Comparison of ENCODE assay signal across 1 cellular context in the genomic region with DNA sequence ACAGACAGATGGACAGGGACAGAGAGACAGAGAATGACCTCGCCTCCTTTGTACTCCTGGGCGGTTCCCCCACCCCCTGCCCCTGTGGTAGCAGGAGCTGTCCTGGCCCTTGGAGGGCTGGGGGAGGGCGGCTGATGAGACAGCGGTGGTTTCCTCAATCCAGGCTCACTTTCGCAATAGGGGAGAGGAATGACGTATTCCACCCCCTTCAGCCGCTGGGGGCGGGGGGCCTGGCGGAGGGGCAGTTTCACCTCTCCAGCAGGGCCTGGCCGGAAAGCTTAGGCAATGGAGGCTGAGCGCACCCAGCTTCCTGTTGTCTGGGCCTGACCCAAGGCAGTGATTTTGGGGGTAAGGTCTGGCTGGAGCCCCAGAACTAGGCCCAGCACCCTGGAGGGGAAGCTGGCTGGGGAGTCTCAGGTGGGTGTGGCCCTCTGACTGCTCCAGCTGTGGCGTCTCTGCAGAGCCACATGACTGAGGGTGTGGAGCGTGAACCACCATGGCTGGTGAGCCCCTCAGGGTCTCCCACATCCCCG.
TF ChIP-seq lines count a peak whose summit lies in the region.

No MANE protein-coding gene starts in this region.

TF ChIP-seq in HepG2, 621 proteins besides CTCF, POLR2A, EP300 and RAD21 (continued from another document and continues in another):
- TF ChIP-seq, protein P1, sequence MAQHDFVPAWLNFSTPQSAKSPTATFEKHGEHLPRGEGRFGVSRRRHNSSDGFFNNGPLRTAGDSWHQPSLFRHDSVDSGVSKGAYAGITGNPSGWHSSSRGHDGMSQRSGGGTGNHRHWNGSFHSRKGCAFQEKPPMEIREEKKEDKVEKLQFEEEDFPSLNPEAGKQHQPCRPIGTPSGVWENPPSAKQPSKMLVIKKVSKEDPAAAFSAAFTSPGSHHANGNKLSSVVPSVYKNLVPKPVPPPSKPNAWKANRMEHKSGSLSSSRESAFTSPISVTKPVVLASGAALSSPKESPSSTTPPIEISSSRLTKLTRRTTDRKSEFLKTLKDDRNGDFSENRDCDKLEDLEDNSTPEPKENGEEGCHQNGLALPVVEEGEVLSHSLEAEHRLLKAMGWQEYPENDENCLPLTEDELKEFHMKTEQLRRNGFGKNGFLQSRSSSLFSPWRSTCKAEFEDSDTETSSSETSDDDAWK (CRISPR knock-in tag; IDR thresholded peaks at IDR 0.05): no peak
- TF ChIP-seq ZNF747 (CRISPR knock-in tag; IDR thresholded peaks at IDR 0.05; ENCODE audit: borderline replicate concordance): no peak
- no peak for TF ChIP-seq DMAP1 (CRISPR knock-in tag; IDR thresholded peaks at IDR 0.05)
- 0 out of 2 replicates have a peak, but pooled peaks have one; percentile 16 for TF ChIP-seq ZKSCAN8 (CRISPR knock-in tag; IDR thresholded peaks at IDR 0.05; ENCODE audit: borderline replicate concordance)
- TF ChIP-seq ISX (CRISPR knock-in tag; conservative IDR thresholded peaks at IDR 0.05): no peak
- TF ChIP-seq, protein P2, sequence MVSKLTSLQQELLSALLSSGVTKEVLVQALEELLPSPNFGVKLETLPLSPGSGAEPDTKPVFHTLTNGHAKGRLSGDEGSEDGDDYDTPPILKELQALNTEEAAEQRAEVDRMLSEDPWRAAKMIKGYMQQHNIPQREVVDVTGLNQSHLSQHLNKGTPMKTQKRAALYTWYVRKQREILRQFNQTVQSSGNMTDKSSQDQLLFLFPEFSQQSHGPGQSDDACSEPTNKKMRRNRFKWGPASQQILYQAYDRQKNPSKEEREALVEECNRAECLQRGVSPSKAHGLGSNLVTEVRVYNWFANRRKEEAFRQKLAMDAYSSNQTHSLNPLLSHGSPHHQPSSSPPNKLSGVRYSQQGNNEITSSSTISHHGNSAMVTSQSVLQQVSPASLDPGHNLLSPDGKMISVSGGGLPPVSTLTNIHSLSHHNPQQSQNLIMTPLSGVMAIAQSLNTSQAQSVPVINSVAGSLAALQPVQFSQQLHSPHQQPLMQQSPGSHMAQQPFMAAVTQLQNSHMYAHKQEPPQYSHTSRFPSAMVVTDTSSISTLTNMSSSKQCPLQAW (CRISPR knock-in tag; IDR thresholded peaks at IDR 0.05): no peak
- TF ChIP-seq, protein P3, sequence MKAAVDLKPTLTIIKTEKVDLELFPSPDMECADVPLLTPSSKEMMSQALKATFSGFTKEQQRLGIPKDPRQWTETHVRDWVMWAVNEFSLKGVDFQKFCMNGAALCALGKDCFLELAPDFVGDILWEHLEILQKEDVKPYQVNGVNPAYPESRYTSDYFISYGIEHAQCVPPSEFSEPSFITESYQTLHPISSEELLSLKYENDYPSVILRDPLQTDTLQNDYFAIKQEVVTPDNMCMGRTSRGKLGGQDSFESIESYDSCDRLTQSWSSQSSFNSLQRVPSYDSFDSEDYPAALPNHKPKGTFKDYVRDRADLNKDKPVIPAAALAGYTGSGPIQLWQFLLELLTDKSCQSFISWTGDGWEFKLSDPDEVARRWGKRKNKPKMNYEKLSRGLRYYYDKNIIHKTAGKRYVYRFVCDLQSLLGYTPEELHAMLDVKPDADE (CRISPR knock-in tag; IDR thresholded peaks at IDR 0.05): no peak
- TF ChIP-seq, protein P4, sequence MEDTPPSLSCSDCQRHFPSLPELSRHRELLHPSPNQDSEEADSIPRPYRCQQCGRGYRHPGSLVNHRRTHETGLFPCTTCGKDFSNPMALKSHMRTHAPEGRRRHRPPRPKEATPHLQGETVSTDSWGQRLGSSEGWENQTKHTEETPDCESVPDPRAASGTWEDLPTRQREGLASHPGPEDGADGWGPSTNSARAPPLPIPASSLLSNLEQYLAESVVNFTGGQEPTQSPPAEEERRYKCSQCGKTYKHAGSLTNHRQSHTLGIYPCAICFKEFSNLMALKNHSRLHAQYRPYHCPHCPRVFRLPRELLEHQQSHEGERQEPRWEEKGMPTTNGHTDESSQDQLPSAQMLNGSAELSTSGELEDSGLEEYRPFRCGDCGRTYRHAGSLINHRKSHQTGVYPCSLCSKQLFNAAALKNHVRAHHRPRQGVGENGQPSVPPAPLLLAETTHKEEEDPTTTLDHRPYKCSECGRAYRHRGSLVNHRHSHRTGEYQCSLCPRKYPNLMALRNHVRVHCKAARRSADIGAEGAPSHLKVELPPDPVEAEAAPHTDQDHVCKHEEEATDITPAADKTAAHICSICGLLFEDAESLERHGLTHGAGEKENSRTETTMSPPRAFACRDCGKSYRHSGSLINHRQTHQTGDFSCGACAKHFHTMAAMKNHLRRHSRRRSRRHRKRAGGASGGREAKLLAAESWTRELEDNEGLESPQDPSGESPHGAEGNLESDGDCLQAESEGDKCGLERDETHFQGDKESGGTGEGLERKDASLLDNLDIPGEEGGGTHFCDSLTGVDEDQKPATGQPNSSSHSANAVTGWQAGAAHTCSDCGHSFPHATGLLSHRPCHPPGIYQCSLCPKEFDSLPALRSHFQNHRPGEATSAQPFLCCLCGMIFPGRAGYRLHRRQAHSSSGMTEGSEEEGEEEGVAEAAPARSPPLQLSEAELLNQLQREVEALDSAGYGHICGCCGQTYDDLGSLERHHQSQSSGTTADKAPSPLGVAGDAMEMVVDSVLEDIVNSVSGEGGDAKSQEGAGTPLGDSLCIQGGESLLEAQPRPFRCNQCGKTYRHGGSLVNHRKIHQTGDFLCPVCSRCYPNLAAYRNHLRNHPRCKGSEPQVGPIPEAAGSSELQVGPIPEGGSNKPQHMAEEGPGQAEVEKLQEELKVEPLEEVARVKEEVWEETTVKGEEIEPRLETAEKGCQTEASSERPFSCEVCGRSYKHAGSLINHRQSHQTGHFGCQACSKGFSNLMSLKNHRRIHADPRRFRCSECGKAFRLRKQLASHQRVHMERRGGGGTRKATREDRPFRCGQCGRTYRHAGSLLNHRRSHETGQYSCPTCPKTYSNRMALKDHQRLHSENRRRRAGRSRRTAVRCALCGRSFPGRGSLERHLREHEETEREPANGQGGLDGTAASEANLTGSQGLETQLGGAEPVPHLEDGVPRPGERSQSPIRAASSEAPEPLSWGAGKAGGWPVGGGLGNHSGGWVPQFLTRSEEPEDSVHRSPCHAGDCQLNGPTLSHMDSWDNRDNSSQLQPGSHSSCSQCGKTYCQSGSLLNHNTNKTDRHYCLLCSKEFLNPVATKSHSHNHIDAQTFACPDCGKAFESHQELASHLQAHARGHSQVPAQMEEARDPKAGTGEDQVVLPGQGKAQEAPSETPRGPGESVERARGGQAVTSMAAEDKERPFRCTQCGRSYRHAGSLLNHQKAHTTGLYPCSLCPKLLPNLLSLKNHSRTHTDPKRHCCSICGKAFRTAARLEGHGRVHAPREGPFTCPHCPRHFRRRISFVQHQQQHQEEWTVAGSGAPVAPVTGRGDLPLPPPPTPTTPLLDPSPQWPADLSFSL (CRISPR knock-in tag; IDR thresholded peaks at IDR 0.05): no peak
- TF ChIP-seq FOXM1 (CRISPR knock-in tag; IDR thresholded peaks at IDR 0.05): no peak
- TF ChIP-seq, protein P5, sequence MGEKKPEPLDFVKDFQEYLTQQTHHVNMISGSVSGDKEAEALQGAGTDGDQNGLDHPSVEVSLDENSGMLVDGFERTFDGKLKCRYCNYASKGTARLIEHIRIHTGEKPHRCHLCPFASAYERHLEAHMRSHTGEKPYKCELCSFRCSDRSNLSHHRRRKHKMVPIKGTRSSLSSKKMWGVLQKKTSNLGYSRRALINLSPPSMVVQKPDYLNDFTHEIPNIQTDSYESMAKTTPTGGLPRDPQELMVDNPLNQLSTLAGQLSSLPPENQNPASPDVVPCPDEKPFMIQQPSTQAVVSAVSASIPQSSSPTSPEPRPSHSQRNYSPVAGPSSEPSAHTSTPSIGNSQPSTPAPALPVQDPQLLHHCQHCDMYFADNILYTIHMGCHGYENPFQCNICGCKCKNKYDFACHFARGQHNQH (CRISPR knock-in tag; IDR thresholded peaks at IDR 0.05): no peak
- TF ChIP-seq ELF4 (CRISPR knock-in tag; IDR thresholded peaks at IDR 0.05; ENCODE audit: borderline replicate concordance): no peak
- no peak for TF ChIP-seq ZNF235 (CRISPR knock-in tag; IDR thresholded peaks at IDR 0.05; ENCODE audit: borderline replicate concordance)
- TF ChIP-seq, protein P6, sequence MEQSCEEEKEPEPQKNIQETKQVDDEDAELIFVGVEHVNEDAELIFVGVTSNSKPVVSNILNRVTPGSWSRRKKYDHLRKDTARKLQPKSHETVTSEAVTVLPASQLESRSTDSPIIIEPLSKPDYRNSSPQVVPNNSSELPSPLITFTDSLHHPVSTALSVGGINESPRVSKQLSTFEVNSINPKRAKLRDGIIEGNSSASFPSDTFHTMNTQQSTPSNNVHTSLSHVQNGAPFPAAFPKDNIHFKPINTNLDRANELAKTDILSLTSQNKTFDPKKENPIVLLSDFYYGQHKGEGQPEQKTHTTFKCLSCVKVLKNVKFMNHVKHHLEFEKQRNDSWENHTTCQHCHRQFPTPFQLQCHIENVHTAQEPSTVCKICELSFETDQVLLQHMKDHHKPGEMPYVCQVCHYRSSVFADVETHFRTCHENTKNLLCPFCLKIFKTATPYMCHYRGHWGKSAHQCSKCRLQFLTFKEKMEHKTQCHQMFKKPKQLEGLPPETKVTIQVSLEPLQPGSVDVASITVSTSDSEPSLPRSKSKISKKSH (CRISPR knock-in tag; IDR thresholded peaks at IDR 0.05; ENCODE audit: borderline replicate concordance): no peak
- TF ChIP-seq, protein P7, sequence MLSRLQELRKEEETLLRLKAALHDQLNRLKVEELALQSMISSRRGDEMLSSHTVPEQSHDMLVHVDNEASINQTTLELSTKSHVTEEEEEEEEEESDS (CRISPR knock-in tag; IDR thresholded peaks at IDR 0.05; ENCODE audit: borderline replicate concordance): no peak
- TF ChIP-seq ZNF792 (CRISPR knock-in tag; IDR thresholded peaks at IDR 0.05): no peak
- no peak for TF ChIP-seq ZNF598 (CRISPR knock-in tag; IDR thresholded peaks at IDR 0.05; ENCODE audit: borderline replicate concordance)
- no peak for TF ChIP-seq JARID2 (CRISPR knock-in tag; IDR thresholded peaks at IDR 0.05; ENCODE audit: insufficient replicate concordance)
- no peak for TF ChIP-seq MEIS1 (CRISPR knock-in tag; IDR thresholded peaks at IDR 0.05; ENCODE audit: borderline replicate concordance)
- no peak for TF ChIP-seq CBX2 (IDR thresholded peaks at IDR 0.05; ENCODE audit: low read depth, low read length)
- no peak for TF ChIP-seq CBX2 (CRISPR knock-in tag; IDR thresholded peaks at IDR 0.05; ENCODE audit: low read depth)
- TF ChIP-seq ZNF17 (CRISPR knock-in tag; IDR thresholded peaks at IDR 0.05): no peak
- peak; percentile 28; the same call in 1 of the 2 replicates for TF ChIP-seq GATAD1 (CRISPR knock-in tag; IDR thresholded peaks at IDR 0.05)
- TF ChIP-seq NFE2L2 (IDR thresholded peaks at IDR 0.05; ENCODE audit: low read length): no peak
- TF ChIP-seq ZNF75D (CRISPR knock-in tag; IDR thresholded peaks at IDR 0.05; ENCODE audit: borderline replicate concordance): no peak
- TF ChIP-seq, protein P8, sequence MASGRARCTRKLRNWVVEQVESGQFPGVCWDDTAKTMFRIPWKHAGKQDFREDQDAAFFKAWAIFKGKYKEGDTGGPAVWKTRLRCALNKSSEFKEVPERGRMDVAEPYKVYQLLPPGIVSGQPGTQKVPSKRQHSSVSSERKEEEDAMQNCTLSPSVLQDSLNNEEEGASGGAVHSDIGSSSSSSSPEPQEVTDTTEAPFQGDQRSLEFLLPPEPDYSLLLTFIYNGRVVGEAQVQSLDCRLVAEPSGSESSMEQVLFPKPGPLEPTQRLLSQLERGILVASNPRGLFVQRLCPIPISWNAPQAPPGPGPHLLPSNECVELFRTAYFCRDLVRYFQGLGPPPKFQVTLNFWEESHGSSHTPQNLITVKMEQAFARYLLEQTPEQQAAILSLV (CRISPR knock-in tag; IDR thresholded peaks at IDR 0.05; ENCODE audit: borderline replicate concordance): no peak
- TF ChIP-seq DPF2 (CRISPR knock-in tag; IDR thresholded peaks at IDR 0.05; ENCODE audit: borderline replicate concordance, low read depth): no peak
- no peak for TF ChIP-seq ZNF616 (CRISPR knock-in tag; IDR thresholded peaks at IDR 0.05; ENCODE audit: low read depth)
- no peak for TF ChIP-seq TAF15 (IDR thresholded peaks at IDR 0.05; ENCODE audit: low read depth, low read length, poor library complexity, severe bottlenecking)
- TF ChIP-seq, protein P9, sequence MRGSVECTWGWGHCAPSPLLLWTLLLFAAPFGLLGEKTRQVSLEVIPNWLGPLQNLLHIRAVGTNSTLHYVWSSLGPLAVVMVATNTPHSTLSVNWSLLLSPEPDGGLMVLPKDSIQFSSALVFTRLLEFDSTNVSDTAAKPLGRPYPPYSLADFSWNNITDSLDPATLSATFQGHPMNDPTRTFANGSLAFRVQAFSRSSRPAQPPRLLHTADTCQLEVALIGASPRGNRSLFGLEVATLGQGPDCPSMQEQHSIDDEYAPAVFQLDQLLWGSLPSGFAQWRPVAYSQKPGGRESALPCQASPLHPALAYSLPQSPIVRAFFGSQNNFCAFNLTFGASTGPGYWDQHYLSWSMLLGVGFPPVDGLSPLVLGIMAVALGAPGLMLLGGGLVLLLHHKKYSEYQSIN (CRISPR knock-in tag; IDR thresholded peaks at IDR 0.05; ENCODE audit: borderline replicate concordance): no peak
- TF ChIP-seq GPN1 (CRISPR knock-in tag; IDR thresholded peaks at IDR 0.05; ENCODE audit: borderline replicate concordance): no peak
- no peak for TF ChIP-seq MTA3 (CRISPR knock-in tag; IDR thresholded peaks at IDR 0.05)
- 0 out of 2 replicates have a peak, but pooled peaks have one; percentile 15 for TF ChIP-seq ZNF205 (CRISPR knock-in tag; IDR thresholded peaks at IDR 0.05)
- TF ChIP-seq ZNF101 (CRISPR knock-in tag; IDR thresholded peaks at IDR 0.05; ENCODE audit: borderline replicate concordance, low read depth): no peak
- TF ChIP-seq, protein P10, sequence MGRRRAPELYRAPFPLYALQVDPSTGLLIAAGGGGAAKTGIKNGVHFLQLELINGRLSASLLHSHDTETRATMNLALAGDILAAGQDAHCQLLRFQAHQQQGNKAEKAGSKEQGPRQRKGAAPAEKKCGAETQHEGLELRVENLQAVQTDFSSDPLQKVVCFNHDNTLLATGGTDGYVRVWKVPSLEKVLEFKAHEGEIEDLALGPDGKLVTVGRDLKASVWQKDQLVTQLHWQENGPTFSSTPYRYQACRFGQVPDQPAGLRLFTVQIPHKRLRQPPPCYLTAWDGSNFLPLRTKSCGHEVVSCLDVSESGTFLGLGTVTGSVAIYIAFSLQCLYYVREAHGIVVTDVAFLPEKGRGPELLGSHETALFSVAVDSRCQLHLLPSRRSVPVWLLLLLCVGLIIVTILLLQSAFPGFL (CRISPR knock-in tag; IDR thresholded peaks at IDR 0.05): no peak
- TF ChIP-seq ZSCAN12 (CRISPR knock-in tag; IDR thresholded peaks at IDR 0.05): no peak
- TF ChIP-seq, protein P11, sequence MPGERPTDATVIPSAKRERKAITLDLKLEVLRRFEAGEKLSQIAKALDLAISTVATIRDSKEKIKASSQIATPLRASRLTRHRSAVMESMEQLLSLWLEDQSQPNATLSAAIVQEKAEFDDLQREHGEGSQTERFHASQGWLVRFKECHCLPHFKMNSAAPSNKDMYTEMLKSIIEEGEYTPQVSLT (CRISPR knock-in tag; IDR thresholded peaks at IDR 0.05; ENCODE audit: borderline replicate concordance, low read depth): no peak
- TF ChIP-seq ZNF430 (CRISPR knock-in tag; IDR thresholded peaks at IDR 0.05): 0 out of 2 replicates have a peak, but pooled peaks have one; percentile 10
- no peak for TF ChIP-seq ZNF775 (CRISPR knock-in tag; IDR thresholded peaks at IDR 0.05; ENCODE audit: borderline replicate concordance)
- TF ChIP-seq ZNF841 (CRISPR knock-in tag; IDR thresholded peaks at IDR 0.05; ENCODE audit: borderline replicate concordance): no peak
- TF ChIP-seq SIN3A (IDR thresholded peaks at IDR 0.05; ENCODE audit: borderline replicate concordance, low read depth, low read length): no peak; the same call in 1 of the 2 replicates
- no peak for TF ChIP-seq NKX3-1 (CRISPR knock-in tag; IDR thresholded peaks at IDR 0.05)
- TF ChIP-seq ZBTB8A (CRISPR knock-in tag; IDR thresholded peaks at IDR 0.05; ENCODE audit: borderline replicate concordance, low read depth): no peak
- TF ChIP-seq, protein P12, sequence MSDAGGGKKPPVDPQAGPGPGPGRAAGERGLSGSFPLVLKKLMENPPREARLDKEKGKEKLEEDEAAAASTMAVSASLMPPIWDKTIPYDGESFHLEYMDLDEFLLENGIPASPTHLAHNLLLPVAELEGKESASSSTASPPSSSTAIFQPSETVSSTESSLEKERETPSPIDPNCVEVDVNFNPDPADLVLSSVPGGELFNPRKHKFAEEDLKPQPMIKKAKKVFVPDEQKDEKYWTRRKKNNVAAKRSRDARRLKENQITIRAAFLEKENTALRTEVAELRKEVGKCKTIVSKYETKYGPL (CRISPR knock-in tag; IDR thresholded peaks at IDR 0.05): no peak
